In the genomic region with DNA sequence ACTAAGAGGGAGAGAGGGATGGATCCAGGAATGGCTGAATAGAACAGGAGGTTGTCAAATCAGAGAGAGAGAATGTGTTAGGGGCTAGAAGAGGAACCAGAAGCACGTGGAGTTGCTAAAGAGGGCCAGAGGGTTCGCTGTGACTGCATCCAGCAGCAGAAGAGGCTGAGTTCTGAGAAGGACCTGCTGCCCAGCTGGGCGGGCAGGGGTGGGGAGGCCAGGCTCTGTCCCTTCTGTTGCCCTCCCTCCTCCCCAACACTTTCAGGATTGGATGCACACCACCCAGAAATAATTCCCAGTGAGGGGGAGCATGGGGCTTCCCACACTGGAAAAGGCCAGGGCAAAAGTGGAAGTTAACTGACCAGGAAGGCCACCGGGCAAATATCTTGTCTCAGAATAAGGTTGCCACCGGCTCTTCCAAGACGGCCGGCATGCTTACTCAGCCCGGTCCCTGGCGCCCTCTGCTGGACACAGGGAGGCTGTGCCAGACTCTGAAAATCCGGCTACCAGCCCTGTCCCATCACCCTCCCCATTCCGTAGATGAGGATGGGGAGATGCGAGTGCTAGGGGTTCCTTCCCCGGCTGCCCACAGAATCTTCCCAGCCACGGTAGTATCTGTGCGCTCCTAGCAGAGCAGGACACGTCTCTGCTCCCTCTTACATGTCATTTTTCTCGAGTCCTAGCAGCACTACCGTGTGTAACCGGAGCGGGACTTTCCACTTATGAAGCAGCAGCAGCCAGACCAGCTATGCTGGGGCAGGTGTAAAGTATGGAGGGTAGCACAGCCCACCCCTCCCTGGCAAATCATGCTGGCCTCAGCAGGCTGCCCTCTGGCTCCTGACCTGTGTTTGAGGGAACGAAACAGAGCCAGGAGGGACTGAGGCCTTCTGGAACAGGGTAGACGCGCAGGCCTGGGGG, we compare ENCODE assay signal across 9 cellular contexts. TPM values are rescaled to one million over a fixed set of nuclear protein-coding genes. Genes with fewer than 3 reads are reported as not detected.
DNase-seq lines count a peak whose midpoint lies in the region; ATAC-seq and TF ChIP-seq lines count a peak whose summit lies in the region.
"Had no signal": no experiment of that assay in that cellular context is flagged by ENCODE, and none has a peak within 500 bp of the region (broad histone marks: within the 10 kb centered on the region; RNA-seq: fewer than 3 reads in every experiment).

No MANE protein-coding gene starts in this region.

- H3K27me3 Mint-ChIP-seq in Calu3 (ENCODE audit: unreplicated experiment): no peaks in the 10 kb centered on the region
- no peaks in the 10 kb centered on the region for H3K27me3 Mint-ChIP-seq in activated CD4-positive, alpha-beta memory T cell treated with anti-CD3 and anti-CD28 coated beads for 36 hours
- H3K27me3 Mint-ChIP-seq: activated naive CD4-positive, alpha-beta T cell treated with anti-CD3 and anti-CD28 coated beads, Interleukin-2, amount 50 U/mL, for 24 hours had no signal

- WGBS in lower leg skin, 2 donors: 28 to 39% methylated on average over 19 to 21 of the region's 23 CpGs

- no peaks in the 10 kb centered on the region for H3K9me3 Mint-ChIP-seq in Calu3 (ENCODE audit: low read depth, unreplicated experiment)
- H3K9me3 Mint-ChIP-seq in activated CD4-positive, alpha-beta memory T cell treated with anti-CD3 and anti-CD28 coated beads for 36 hours: no peaks in the 10 kb centered on the region
- H3K9me3 Mint-ChIP-seq: activated naive CD4-positive, alpha-beta T cell treated with anti-CD3 and anti-CD28 coated beads, Interleukin-2, amount 50 U/mL, for 24 hours had no signal

- no peak overlapping the region for H3K4me3 ChIP-seq in lower leg skin (ENCODE audit: low read depth, poor library complexity, severe bottlenecking)

- H3K36me3 Mint-ChIP-seq in Calu3 (ENCODE audit: insufficient read depth, unreplicated experiment): no peaks in the 10 kb centered on the region
- H3K36me3 Mint-ChIP-seq in activated CD4-positive, alpha-beta memory T cell treated with anti-CD3 and anti-CD28 coated beads for 36 hours: no peaks in the 10 kb centered on the region
- H3K36me3 Mint-ChIP-seq: activated naive CD4-positive, alpha-beta T cell treated with anti-CD3 and anti-CD28 coated beads, Interleukin-2, amount 50 U/mL, for 24 hours had no signal

- POLR2A ChIA-PET in activated CD4-positive, alpha-beta memory T cell treated with anti-CD3 and anti-CD28 coated beads for 36 hours (lab: Charles Lee): no interaction called here

- H3K4me1 Mint-ChIP-seq in Calu3 (ENCODE audit: low read depth, unreplicated experiment): no peaks in the 10 kb centered on the region
- H3K4me1 Mint-ChIP-seq in activated CD4-positive, alpha-beta memory T cell treated with anti-CD3 and anti-CD28 coated beads for 36 hours (ENCODE audit: low read depth): no peaks in the 10 kb centered on the region
- H3K4me1 Mint-ChIP-seq: activated naive CD4-positive, alpha-beta T cell treated with anti-CD3 and anti-CD28 coated beads, Interleukin-2, amount 50 U/mL, for 24 hours had no signal

- CTCF ChIA-PET in Calu3 (lab: Charles Lee): interaction anchor here (0.8 to 2.1 kb wide), 3 partner anchors 72 to 149 kb away, joined by 3 to 8 read pairs (median 4); no protein-coding TSS in a partner anchor
- CTCF ChIA-PET in activated CD4-positive, alpha-beta memory T cell treated with anti-CD3 and anti-CD28 coated beads for 36 hours (lab: Charles Lee): interaction anchor here (0.6 to 7.7 kb wide), 3 partner anchors 71 to 676 kb away, joined by 3 to 103 read pairs (median 8); a partner anchor contains a TSS

- H3K27ac Mint-ChIP-seq in Calu3 (ENCODE audit: unreplicated experiment): no peak overlapping the region
- no peak overlapping the region for H3K27ac Mint-ChIP-seq in activated CD4-positive, alpha-beta memory T cell treated with anti-CD3 and anti-CD28 coated beads for 36 hours
- H3K27ac Mint-ChIP-seq: activated naive CD4-positive, alpha-beta T cell treated with anti-CD3 and anti-CD28 coated beads, Interleukin-2, amount 50 U/mL, for 24 hours had no signal

- TF ChIP-seq CTCF in Calu3 (IDR thresholded peaks at IDR 0.05; ENCODE audit: unreplicated experiment) (peak; percentile 91), lower leg skin (IDR thresholded peaks at IDR 0.05) (peak in 1 of 3 donors; percentile 93)

- peak; percentile 56 for ATAC-seq in HG02610 (IDR thresholded peaks at IDR 0.05; ENCODE audit: unreplicated experiment)

- H3K4me3 Mint-ChIP-seq in Calu3 (ENCODE audit: low read depth, unreplicated experiment): peak overlapping the region; percentile 16
- H3K4me3 Mint-ChIP-seq in activated CD4-positive, alpha-beta memory T cell treated with anti-CD3 and anti-CD28 coated beads for 36 hours: no peak overlapping the region
- H3K4me3 Mint-ChIP-seq: activated naive CD4-positive, alpha-beta T cell treated with anti-CD3 and anti-CD28 coated beads, Interleukin-2, amount 50 U/mL, for 24 hours had no signal

- DNase-seq in Calu3: peak; percentile 90
- peak; percentile 74 to 88 for DNase-seq in NCI-H446 (lab: John Stamatoyannopoulos, UW)
- DNase-seq in activated CD4-positive, alpha-beta memory T cell treated with anti-CD3 and anti-CD28 coated beads for 36 hours: peak; percentile 88
- peak; percentile 88 for DNase-seq in dermis blood vessel endothelial cell
- peak; percentile 80 to 97 for DNase-seq in lower leg skin (ENCODE audit: low spot score in 2 of 2)
- DNase-seq in stimulated activated CD4-positive, alpha-beta T cell treated with anti-CD3 and anti-CD28 coated beads, TNF-alpha, amount 100 ng/mL, for 1 hour (ENCODE audit: low read depth in 3 of 3, low spot score in 1 of 3): peak; percentile 70 to 83 (median 74)
- DNase-seq in GOT3 (lab: John Stamatoyannopoulos, UW): no peak

- intact Hi-C loops in Calu3 (cut with micrococcal nuclease; ENCODE audit: unreplicated experiment) (loop anchor here (1.0 to 5.0 kb wide), 4 partner anchors 72 to 255 kb away; a partner anchor contains a TSS), lower leg skin (cut with DNase I; ENCODE audit: low total_unique reads) (loop anchor here (5.0 kb wide), 3 partner anchors 70 to 270 kb away; no protein-coding TSS in a partner anchor)
- intact Hi-C loops in activated CD4-positive, alpha-beta memory T cell treated with anti-CD3 and anti-CD28 coated beads for 36 hours (cut with micrococcal nuclease): loop anchor here (1.0 to 5.0 kb wide), 3 partner anchors 72 to 255 kb away; a partner anchor contains a TSS

- TF ChIP-seq POLR2A in lower leg skin (IDR thresholded peaks at IDR 0.05): no peak

- no TSS peak for BruUV-seq in Calu3 (replicated peaks; lab: Mats Ljungman, UMichigan)

RNA-seq across cellular contexts. Expression of a gene that starts 46.8 kb away (rescaled TPM):
- total RNA-seq in Calu3 (2022): 0.61 TPM in 1 of 2 replicates, not detected in the other
- not detected for total RNA-seq in activated CD4-positive, alpha-beta memory T cell treated with anti-CD3 and anti-CD28 coated beads for 36 hours
- not detected in 2 replicates for total RNA-seq in dermis blood vessel endothelial cell
- total RNA-seq in lower leg skin: not detected
